Comparison of ENCODE assay signal across 33 cellular contexts in genomic region chr16:31531096-31531495, GRCh38. TPM values are rescaled to one million over a fixed set of nuclear protein-coding genes. Genes with fewer than 3 reads are reported as not detected.
"Had no signal": no experiment of that assay in that cellular context is flagged by ENCODE, and none has a peak within 500 bp of the region (broad histone marks: within the 10 kb centered on the region; RNA-seq: fewer than 3 reads in every experiment).

No MANE protein-coding gene starts in this region.

- H3K9me3 ChIP-seq: neutrophil, pancreas, psoas muscle, spleen, suprapubic skin, testis, tibial artery, transverse colon, upper lobe of right lung, uterus had no signal

- H3K4me3 ChIP-seq: pancreas, psoas muscle, skin epidermis, smooth muscle cell, spleen, suprapubic skin, testis, tibial artery, transverse colon, upper lobe of right lung, uterus had no signal

- H3K4me2 ChIP-seq: smooth muscle cell had no signal

- H3K36me3 ChIP-seq: neutrophil, pancreas, spleen, suprapubic skin, tibial artery, transverse colon, upper lobe of right lung, uterus had no signal

- H3K27me3 ChIP-seq: pancreas, testis, uterus had no signal

- FAIRE-seq: pancreas had no signal

- DNase-seq: naive thymus-derived CD8-positive, alpha-beta T cell; nephron progenitor cell; nucleus accumbens; pancreas; psoas muscle; right cardiac atrium; spleen; stimulated activated CD4-positive, alpha-beta T cell treated with anti-CD3 and anti-CD28 coated beads, Interleukin-12 subunit alpha, Interleukin-12 subunit beta, amount 100 ng/mL, for 4 hours; stimulated activated CD4-positive, alpha-beta T cell treated with anti-CD3 and anti-CD28 coated beads, Interleukin-1b, Interleukin-23, amount 100 ng/mL, for 48 hours; stimulated activated CD4-positive, alpha-beta T cell treated with anti-CD3 and anti-CD28 coated beads, Interleukin-4, amount 100 ng/mL, for 1 hour; stimulated activated CD4-positive, alpha-beta T cell treated with anti-CD3 and anti-CD28 coated beads, Interleukin-4, amount 100 ng/mL, for 4 hours; stimulated activated CD8-positive, alpha-beta memory T cell treated with anti-CD3 and anti-CD28 coated beads, Interleukin-4, amount 100 ng/mL, for 48 hours; stimulated activated naive CD4-positive, alpha-beta T cell; stimulated activated naive CD8-positive, alpha-beta T cell treated with anti-CD3 and anti-CD28 coated beads, Interleukin-15, amount 100 ng/mL, for 72 hours; stimulated activated naive CD8-positive, alpha-beta T cell treated with anti-CD3 and anti-CD28 coated beads, Interleukin-15, Interleukin-2, amounts not matched to agents 100 U/mL and 50 U/mL, for 24 hours; substantia nigra; testis; tibial artery; transverse colon; upper lobe of right lung; uterus had no signal

- ATAC-seq: naive thymus-derived CD8-positive, alpha-beta T cell; pancreas; psoas muscle; right cardiac atrium; sciatic nerve; stimulated activated memory B cell treated with anti-CD40 and anti-IgM and Interleukin-4, amounts not matched to agents 10 μg/mL and 1 μg/mL and 100 μg/mL, for 72 hours; stimulated activated naive CD8-positive, alpha-beta T cell treated with anti-CD3 and anti-CD28 coated beads, Interleukin-15, amount 100 ng/mL, for 72 hours; stimulated activated naive CD8-positive, alpha-beta T cell treated with anti-CD3 and anti-CD28 coated beads, Interleukin-15, Interleukin-2, amounts not matched to agents 100 U/mL and 50 U/mL, for 24 hours; upper lobe of right lung had no signal

- H3K27ac ChIP-seq: neutrophil, pancreas, psoas muscle, skin epidermis, spleen, suprapubic skin, testis, tibial artery, transverse colon, upper lobe of right lung, uterus had no signal

- H3K4me1 ChIP-seq: pancreas, psoas muscle, upper lobe of right lung had no signal

RNA-seq across cellular contexts. Expression of gene AHSP, which starts 3.4 kb away (rescaled TPM):
- total RNA-seq: naive thymus-derived CD8-positive, alpha-beta T cell; natural killer cell treated with Interleukin-12 subunit alpha and Interleukin-12 subunit beta and Interleukin-15 and Interleukin-18, amount 100 ng/mL, for 72 hours; neural crest cell; omental fat pad; osteocyte; pancreas; renal cortical epithelial cell; right cardiac atrium; smooth muscle cell; suprapubic skin; transverse colon; upper lobe of right lung had no signal
- polyA plus RNA-seq: naive thymus-derived CD8-positive, alpha-beta T cell; pancreas; psoas muscle; right cardiac atrium; smooth muscle cell; urinary bladder had no signal

RNA-seq across cellular contexts. Expression of gene SLC5A2, which starts 48.2 kb away (rescaled TPM):
- total RNA-seq: natural killer cell treated with Interleukin-12 subunit alpha and Interleukin-12 subunit beta and Interleukin-15 and Interleukin-18, amount 100 ng/mL, for 72 hours; neural crest cell; omental fat pad; osteocyte; psoas muscle; right cardiac atrium; sciatic nerve; smooth muscle cell; transverse colon had no signal
